Comparison of ENCODE assay signal across 8 cellular contexts in genomic region chr19:10193666-10194499, GRCh38. TPM values are rescaled to one million over a fixed set of nuclear protein-coding genes. Genes with fewer than 3 reads are reported as not detected.
A peak's percentile ranks its signal among the peaks of the same experiment; 100 is the strongest.
DNase-seq lines count a peak whose midpoint lies in the region; ATAC-seq and TF ChIP-seq lines count a peak whose summit lies in the region.

No MANE protein-coding gene starts in this region.

- no peak for TF ChIP-seq CTCF in HL-60 (IDR thresholded peaks at IDR 0.05; ENCODE audit: insufficient read depth, low read length)
- no peak for TF ChIP-seq CTCF in WI38 (IDR thresholded peaks at IDR 0.05; ENCODE audit: low read depth, low read length)
- no peak for TF ChIP-seq CTCF in natural killer cell (IDR thresholded peaks at IDR 0.05)
- no peak for TF ChIP-seq CTCF in uterus (IDR thresholded peaks at IDR 0.05)

- TF ChIP-seq POLR2A in uterus (IDR thresholded peaks at IDR 0.05): no peak

- intact Hi-C loops in natural killer cell (cut with micrococcal nuclease): loop anchor here (2.0 kb wide), 1 partner anchor 37 kb away; the partner anchor contains the start of gene S1PR2
- intact Hi-C loops in uterus (cut with DNase I; ENCODE audit: low total_unique reads): no loop called here

- no peak for ATAC-seq in CD4-positive, CD25-positive, alpha-beta regulatory T cell (ENCODE audit: low read depth in 2 of 2)
- ATAC-seq in GM19452 (IDR thresholded peaks at IDR 0.05; ENCODE audit: unreplicated experiment) (peak; percentile 10), esophagus mucosa (peak; percentile 21), natural killer cell (no peak)

- peak overlapping the region; percentile 82 for H3K27ac ChIP-seq in CD4-positive, CD25-positive, alpha-beta regulatory T cell (ENCODE audit: insufficient read depth, low read length, poor library complexity, severe bottlenecking)
- H3K27ac ChIP-seq in HL-60 (replicated peaks) (peak overlapping the region; percentile 99), uterus (peak overlapping the region; percentile 85 to 89)

- peaks cover 6% of the 10 kb centered on the region for H3K36me3 Mint-ChIP-seq in CD4-positive, CD25-positive, alpha-beta regulatory T cell
- no peaks in the 10 kb centered on the region for H3K36me3 Mint-ChIP-seq in natural killer cell

- H3K9me3 Mint-ChIP-seq in CD4-positive, CD25-positive, alpha-beta regulatory T cell: no peaks in the 10 kb centered on the region
- no peaks in the 10 kb centered on the region for H3K9me3 Mint-ChIP-seq in natural killer cell

- peak overlapping the region; percentile 86 to 96 (median 94) for H3K4me3 Mint-ChIP-seq in CD4-positive, CD25-positive, alpha-beta regulatory T cell
- H3K4me3 Mint-ChIP-seq in natural killer cell: peak overlapping the region; percentile 93

- peaks cover 9 to 60% (median 27%) of the 10 kb centered on the region in 4 donors for H3K4me1 Mint-ChIP-seq in CD4-positive, CD25-positive, alpha-beta regulatory T cell
- H3K4me1 Mint-ChIP-seq in natural killer cell: peaks cover 33 to 35% of the 10 kb centered on the region in 2 donors

- H3K9me3 ChIP-seq in CD4-positive, CD25-positive, alpha-beta regulatory T cell (ENCODE audit: control insufficient read depth in 2 of 2, low read length in 2 of 2): no peaks in the 10 kb centered on the region
- H3K9me3 ChIP-seq in uterus: no peaks in the 10 kb centered on the region

- peak overlapping the region; percentile 90 for H3K4me3 ChIP-seq in CD4-positive, CD25-positive, alpha-beta regulatory T cell (ENCODE audit: low read depth, low read length)
- H3K4me3 ChIP-seq in HL-60 (replicated peaks; ENCODE audit: insufficient read depth, low read length): peak overlapping the region; percentile 95
- peak overlapping the region; percentile 83 for H3K4me3 ChIP-seq in WI38 (ENCODE audit: low read depth, low read length)
- peak overlapping the region; percentile 77 to 78 for H3K4me3 ChIP-seq in uterus

- peak overlapping the region; percentile 93 to 94 (median 94) for H3K27ac Mint-ChIP-seq in CD4-positive, CD25-positive, alpha-beta regulatory T cell
- H3K27ac Mint-ChIP-seq in natural killer cell: peak overlapping the region; percentile 86 to 94

- no peaks in the 10 kb centered on the region for H3K27me3 Mint-ChIP-seq in CD4-positive, CD25-positive, alpha-beta regulatory T cell
- no peaks in the 10 kb centered on the region for H3K27me3 Mint-ChIP-seq in natural killer cell (ENCODE audit: low read depth in 2 of 2)

- DNase-seq in CD4-positive, CD25-positive, alpha-beta regulatory T cell: peak in 2 of 3 donors; percentile 4 to 42
- DNase-seq in HL-60 (ENCODE audit: low read depth in 1 of 2, low spot score in 1 of 2) (no peak), natural killer cell (no peak), uterus (no peak)
- DNase-seq in effector CD4-positive, alpha-beta T cell: no peak

- H3K27me3 ChIP-seq in CD4-positive, CD25-positive, alpha-beta regulatory T cell (ENCODE audit: control insufficient read depth, insufficient read depth, low read length): no peaks in the 10 kb centered on the region
- no peaks in the 10 kb centered on the region for H3K27me3 ChIP-seq in HL-60 (ENCODE audit: insufficient read depth, poor library complexity, severe bottlenecking)
- H3K27me3 ChIP-seq in uterus: no peaks in the 10 kb centered on the region

- peaks cover 3% of the 10 kb centered on the region for H3K36me3 ChIP-seq in CD4-positive, CD25-positive, alpha-beta regulatory T cell (ENCODE audit: control insufficient read depth, insufficient read depth, low read length)
- H3K36me3 ChIP-seq in uterus: no peaks in the 10 kb centered on the region

- H3K4me1 ChIP-seq in CD4-positive, CD25-positive, alpha-beta regulatory T cell (ENCODE audit: control insufficient read depth, insufficient read depth, low read length, poor library complexity, severe bottlenecking): peaks cover 43% of the 10 kb centered on the region
- peaks cover 0 to 14% of the 10 kb centered on the region in 2 donors for H3K4me1 ChIP-seq in uterus

RNA-seq across cellular contexts. Expression of gene DNMT1, which starts 0.9 kb away (rescaled TPM):
- total RNA-seq in CD4-positive, CD25-positive, alpha-beta regulatory T cell: 259 TPM
- 100 to 1,000 TPM in 1 of 4 donors, 10 to 100 TPM in 3; 78.8 to 103 (median 97.6) TPM for polyA plus RNA-seq in CD4-positive, CD25-positive, alpha-beta regulatory T cell
- total RNA-seq in esophagus mucosa (63.7 TPM), natural killer cell (100 to 1,000 TPM; 266 to 323 (median 275) TPM), uterus (100 to 1,000 TPM in 1 of 4 donors, 10 to 100 TPM in 3; 37.6 to 134 (median 67.9) TPM)

RNA-seq across cellular contexts. Expression of gene S1PR2, which starts 37.2 kb away (rescaled TPM):
- 20.9 TPM for total RNA-seq in CD4-positive, CD25-positive, alpha-beta regulatory T cell
- polyA plus RNA-seq in CD4-positive, CD25-positive, alpha-beta regulatory T cell: 1 to 10 TPM; 2.9 to 3.8 (median 3.2) TPM
- total RNA-seq in esophagus mucosa (2.5 TPM), natural killer cell (10 to 100 TPM in 1 of 3 donors, 1 to 10 TPM in 2; 6.8 to 12.6 (median 9.5) TPM), uterus (10 to 100 TPM in 3 of 4 donors, 1 to 10 TPM in 1; 1.3 to 32.5 (median 17.3) TPM)

RNA-seq across cellular contexts. Expression of gene MRPL4, which starts 58.1 kb away (rescaled TPM):
- 37.0 TPM for total RNA-seq in CD4-positive, CD25-positive, alpha-beta regulatory T cell
- polyA plus RNA-seq in CD4-positive, CD25-positive, alpha-beta regulatory T cell: 10 to 100 TPM; 24.9 to 36.6 (median 32.4) TPM
- total RNA-seq in esophagus mucosa (68.7 TPM), natural killer cell (10 to 100 TPM; 34.5 to 41.6 (median 40.2) TPM), uterus (10 to 100 TPM; 18.2 to 56.9 (median 31.1) TPM)

Comparison
In these comparisons a context has a peak if more than half of its experiments do, and no peak if none do; other contexts are left out.
1. ATAC-seq: peak in GM19452 (single experiment) and esophagus mucosa (single experiment); none in CD4-positive, CD25-positive, alpha-beta regulatory T cell (0 of 2) and natural killer cell (0 of 3).
2. DNase-seq: peak in CD4-positive, CD25-positive, alpha-beta regulatory T cell (2 of 3); none in HL-60 (0 of 2), natural killer cell (single experiment), uterus (0 of 2) and effector CD4-positive, alpha-beta T cell (single experiment).
3. Peak in every context shown above with its lines, with median percentiles within 50 percentile points of each other: H3K27ac ChIP-seq and H3K4me3 ChIP-seq.